In the genomic region with DNA sequence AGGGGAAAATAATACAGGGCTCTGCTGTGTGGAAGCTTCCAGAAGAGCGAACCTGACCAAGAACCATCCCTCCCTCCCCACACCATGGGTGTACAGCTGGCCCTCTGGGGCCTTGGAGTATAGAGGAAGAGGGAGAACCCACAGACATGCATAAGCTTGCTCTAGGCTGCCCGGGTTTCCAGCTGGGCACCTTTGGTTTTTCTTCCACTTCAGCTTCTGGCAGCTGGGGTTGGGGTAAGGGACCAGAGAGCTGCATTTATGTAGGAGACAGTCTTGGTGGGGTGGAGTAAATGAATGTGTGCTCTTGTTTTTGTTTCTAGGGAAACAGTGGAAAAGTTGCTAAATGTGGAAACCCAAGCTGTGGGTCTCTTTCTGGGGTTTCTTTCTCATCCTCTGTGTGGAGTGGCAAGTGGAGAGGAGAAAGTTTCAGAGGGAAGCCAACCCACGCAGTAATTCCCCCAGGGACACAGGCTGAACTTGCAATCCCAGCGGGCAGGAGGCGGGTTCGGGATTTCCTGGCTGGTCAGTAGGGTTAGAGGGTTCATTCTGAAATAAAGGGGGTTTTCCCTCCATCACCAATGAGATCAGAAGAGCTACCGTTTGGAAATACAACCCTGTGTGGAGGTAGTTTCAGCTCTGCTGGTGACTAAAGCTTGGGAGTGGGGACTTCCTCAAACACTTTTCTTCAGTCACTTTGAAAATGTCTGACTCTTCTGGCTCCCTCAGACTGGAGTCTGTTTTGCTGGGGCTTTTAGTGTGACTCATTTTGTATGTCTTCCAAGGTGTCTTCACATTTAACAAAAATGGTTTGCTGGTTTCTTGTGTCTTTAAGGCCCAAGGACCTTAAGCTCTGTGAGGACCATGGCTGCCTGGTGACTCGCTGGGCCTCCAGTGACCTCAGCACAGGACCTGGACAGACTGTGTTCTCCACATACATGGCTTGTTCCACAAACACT, we compare ENCODE assay signal across 8 cellular contexts. TPM values are rescaled to one million over a fixed set of nuclear protein-coding genes. Genes with fewer than 3 reads are reported as not detected.
DNase-seq lines count a peak whose midpoint lies in the region; ATAC-seq and TF ChIP-seq lines count a peak whose summit lies in the region.

No MANE protein-coding gene starts in this region.

- H3K27ac ChIP-seq in GM23248 (peak overlapping the region; percentile 89), spleen (peak overlapping the region; percentile 22 to 99 (median 76))

- H3K4me3 Mint-ChIP-seq in effector memory CD8-positive, alpha-beta T cell = no peak overlapping the region

- TF ChIP-seq CTCF in spleen (IDR thresholded peaks at IDR 0.05 in 8 of 11, conservative IDR thresholded peaks at IDR 0.05 in 3 of 11) = no peak

- peak overlapping the region; percentile 72 for H2AFZ ChIP-seq in GM23248

- H3K36me3 ChIP-seq in GM23248 (ENCODE audit: low read depth) (no peaks in the 10 kb centered on the region), spleen (no peaks in the 10 kb centered on the region)

- DNase-seq in GM23248 (peak; percentile 86), NOMO-1 treated with dmso at 0.1 percent for 144 hours (lab: John Stamatoyannopoulos, UW; ENCODE audit: unreplicated experiment) (peak; percentile 55), spleen (no peak), NK-92 (lab: John Stamatoyannopoulos, UW; ENCODE audit: unreplicated experiment) (no peak), NCI-H1436 (lab: John Stamatoyannopoulos, UW) (no peak)
- DNase-seq in effector memory CD8-positive, alpha-beta T cell = no peak

- H3K9me3 ChIP-seq in GM23248 (ENCODE audit: low read depth) (no peaks in the 10 kb centered on the region), spleen (no peaks in the 10 kb centered on the region)

- no peaks in the 10 kb centered on the region for H3K36me3 Mint-ChIP-seq in effector memory CD8-positive, alpha-beta T cell (ENCODE audit: insufficient read depth)

- ATAC-seq in GM18498 (IDR thresholded peaks at IDR 0.05; ENCODE audit: unreplicated experiment) = peak; percentile 51
- ATAC-seq in effector memory CD8-positive, alpha-beta T cell (replicated peaks) = peak; percentile 12
- no peak for ATAC-seq in GM19328 (IDR thresholded peaks at IDR 0.05; ENCODE audit: unreplicated experiment)

- H3K27ac Mint-ChIP-seq in effector memory CD8-positive, alpha-beta T cell = no peak overlapping the region

- H3K4me1 Mint-ChIP-seq in effector memory CD8-positive, alpha-beta T cell (ENCODE audit: low read depth in 2 of 2) = peaks cover 12% of the 10 kb centered on the region in 2 donors

- peak overlapping the region; percentile 69 for H3K4me2 ChIP-seq in GM23248 (ENCODE audit: unreplicated experiment)

- H4K20me1 ChIP-seq in GM23248 (ENCODE audit: insufficient read depth) = no peaks in the 10 kb centered on the region

- no peaks in the 10 kb centered on the region for H3K79me2 ChIP-seq in GM23248 (ENCODE audit: insufficient read depth)

- intact Hi-C loops in spleen (cut with DNase I; ENCODE audit: low total_unique reads) = no loop called here

- H3K4me3 ChIP-seq in GM23248 = peak overlapping the region; percentile 44
- peak overlapping the region in 1 of 8 donors; percentile 41 for H3K4me3 ChIP-seq in spleen

- no peaks in the 10 kb centered on the region for H3K27me3 Mint-ChIP-seq in effector memory CD8-positive, alpha-beta T cell

- no peaks in the 10 kb centered on the region for H3K9me3 Mint-ChIP-seq in effector memory CD8-positive, alpha-beta T cell

- H3K9me2 ChIP-seq in GM23248 (ENCODE audit: insufficient read depth) = no peaks in the 10 kb centered on the region

- peak overlapping the region; percentile 64 for H3K9ac ChIP-seq in GM23248

- no peak for TF ChIP-seq POLR2A in spleen (IDR thresholded peaks at IDR 0.05)

- WGBS in GM23248 (ENCODE audit: low coverage in 1 of 2, low lambda C conversion rate in 2 of 2, missing lambda C conversion rate in 2 of 2), 2 experiments = 41% methylated on average over 8 of the region's 8 CpGs
- 26 to 51% (median 36%) methylated on average over 8 of the region's 8 CpGs for WGBS in spleen, 5 donors

- peaks cover 44% of the 10 kb centered on the region for H3K4me1 ChIP-seq in GM23248 (ENCODE audit: insufficient read depth)
- peaks cover 13 to 58% (median 45%) of the 10 kb centered on the region in 6 donors for H3K4me1 ChIP-seq in spleen

- in situ Hi-C loops in GM23248 (cut with MboI) = no loop called here

- H3K27me3 ChIP-seq in GM23248 (replicated peaks; ENCODE audit: insufficient read depth) (no peaks in the 10 kb centered on the region), spleen (replicated peaks in 1 of 7) (no peaks in the 10 kb centered on the region)

- H3F3A ChIP-seq in GM23248 (ENCODE audit: insufficient read depth) = peaks cover 41% of the 10 kb centered on the region

RNA-seq across cellular contexts. Expression of gene SRGN, which starts 22.2 kb away (rescaled TPM):
- 108 and 136 TPM in 2 replicates for total RNA-seq in GM23248 (2014; rRNA removed; shearing (Covaris generic))
- polyA plus RNA-seq in GM23248 (2016; fragmentation: Nextera tagmentation; extraction: Ambion mirVana) (89.9 and 90.0 TPM in 2 replicates), spleen (100 to 1,000 TPM; 123 to 239 (median 183) TPM)
- total RNA-seq in spleen = 1,000 to 10,000 TPM in 1 of 7 donors, 100 to 1,000 TPM in 6; 402 to 1,009 (median 539) TPM

RNA-seq across cellular contexts. Expression of gene VPS26A, which starts 58.3 kb away (rescaled TPM):
- total RNA-seq in GM23248 (2014; rRNA removed; shearing (Covaris generic)) = 24.4 and 25.3 TPM in 2 replicates
- polyA plus RNA-seq in GM23248 (2016; fragmentation: Nextera tagmentation; extraction: Ambion mirVana) = 79.4 and 82.0 TPM in 2 replicates
- total RNA-seq in spleen = 10 to 100 TPM; 25.1 to 53.0 (median 40.6) TPM
- 10 to 100 TPM; 17.8 to 28.6 (median 21.3) TPM for polyA plus RNA-seq in spleen

Comparison
In these comparisons a context has a peak if more than half of its experiments do, and no peak if none do; other contexts are left out.
1. DNase-seq: peak in GM23248 (single experiment) and NOMO-1 treated with dmso at 0.1 percent for 144 hours (single experiment); none in effector memory CD8-positive, alpha-beta T cell (0 of 3), spleen (single experiment), NK-92 (single experiment) and NCI-H1436 (single experiment).